ENCODE assay signal across 27 cellular contexts in the genomic region with DNA sequence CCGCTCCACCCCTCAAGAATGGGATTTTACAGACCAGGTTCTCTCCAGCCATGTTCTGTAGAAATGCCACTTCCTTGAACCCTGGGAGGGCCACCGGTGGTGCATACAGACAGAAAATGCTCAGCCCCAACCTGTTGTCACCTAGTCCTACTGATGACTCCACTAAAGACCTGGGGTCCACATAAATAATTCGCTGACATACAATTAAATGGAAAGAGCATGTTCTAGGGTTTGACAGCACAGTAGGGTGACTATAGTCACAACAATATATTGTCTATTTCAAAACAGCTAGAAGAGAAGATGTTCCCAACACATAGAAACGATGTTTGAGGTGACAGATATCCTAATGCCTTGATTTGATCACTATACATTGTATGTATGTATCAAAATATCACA.
"Had no signal": no experiment of that assay in that cellular context is flagged by ENCODE, and none has a peak within 500 bp of the region (broad histone marks: within the 10 kb centered on the region; RNA-seq: fewer than 3 reads in every experiment).

No MANE protein-coding gene starts in this region.

- H3K4me1 ChIP-seq: colonic mucosa, esophagus muscularis mucosa, esophagus squamous epithelium, foreskin keratinocyte, gastrocnemius medialis, gastroesophageal sphincter had no signal

- DNase-seq: colonic mucosa; cortex of kidney; dermis blood vessel endothelial cell; dorsolateral prefrontal cortex; effector CD4-positive, alpha-beta T cell; effector CD8-positive, alpha-beta T cell; effector memory CD4-positive, alpha-beta T cell; effector memory CD8-positive, alpha-beta T cell; endodermal cell; erythroblast; esophagus squamous epithelium; foreskin fibroblast; foreskin keratinocyte; foreskin melanocyte; gastrocnemius medialis; glutamatergic neuron; head of caudate nucleus; heart left ventricle; heart right ventricle had no signal

- H3K4me3 ChIP-seq: colonic mucosa, coronary artery, dorsolateral prefrontal cortex, esophagus muscularis mucosa, esophagus squamous epithelium, gastrocnemius medialis, gastroesophageal sphincter, heart left ventricle, heart right ventricle had no signal

- H3K36me3 ChIP-seq: colonic mucosa, esophagus muscularis mucosa, esophagus squamous epithelium, gastrocnemius medialis, gastroesophageal sphincter, heart left ventricle, heart right ventricle had no signal

- H3K27me3 ChIP-seq: colonic mucosa, dorsolateral prefrontal cortex, esophagus squamous epithelium, foreskin keratinocyte, gastrocnemius medialis, gastroesophageal sphincter, heart right ventricle had no signal

- ATAC-seq: effector memory CD8-positive, alpha-beta T cell; esophagus mucosa; foreskin keratinocyte; gastrocnemius medialis; gastroesophageal sphincter; heart left ventricle; heart right ventricle had no signal

- FAIRE-seq: colon, endothelial cell of umbilical vein, frontal cortex had no signal

- H3K9me3 ChIP-seq: colonic mucosa, esophagus squamous epithelium, gastrocnemius medialis had no signal

- H3K27ac ChIP-seq: colonic mucosa, coronary artery, dorsolateral prefrontal cortex, epithelial cell of prostate, esophagus muscularis mucosa, esophagus squamous epithelium, foreskin keratinocyte, gastrocnemius medialis, gastroesophageal sphincter, heart left ventricle, heart right ventricle had no signal
